ENCODE assay signal across 23 cellular contexts in the genomic region with DNA sequence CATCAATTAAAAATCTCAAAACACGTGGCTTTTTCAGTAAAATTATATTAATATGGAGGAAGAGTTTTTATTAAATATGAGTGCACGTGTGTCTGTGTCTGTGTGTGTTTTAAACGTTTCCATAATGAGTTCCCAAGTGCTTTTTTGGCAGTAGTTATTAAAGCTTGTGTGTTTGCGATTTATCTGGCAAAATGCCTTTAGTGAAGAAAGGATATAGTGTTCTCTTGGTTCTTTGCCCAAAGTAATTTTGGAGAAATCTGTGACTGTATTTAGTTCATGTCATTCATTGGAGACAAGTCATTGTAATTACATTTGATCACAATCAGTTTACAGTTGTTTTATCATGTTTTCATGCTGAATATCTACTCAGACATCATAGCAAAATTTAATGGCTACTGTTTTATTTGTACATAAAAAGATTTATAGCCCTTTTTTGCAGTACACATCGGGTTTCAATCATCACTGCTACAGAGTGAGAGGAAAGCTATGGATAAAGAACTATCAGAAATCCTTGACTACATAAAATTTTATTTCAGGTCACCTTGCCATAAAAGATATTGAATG.
DNase-seq lines count a peak whose midpoint lies in the region; ATAC-seq and TF ChIP-seq lines count a peak whose summit lies in the region.
"Had no signal": no experiment of that assay in that cellular context is flagged by ENCODE, and none has a peak within 500 bp of the region (broad histone marks: within the 10 kb centered on the region; RNA-seq: fewer than 3 reads in every experiment).

No MANE protein-coding gene starts in this region.

- DNase-seq in DMS153 treated with DMSO at 0.1 percent for 48 hours (lab: John Stamatoyannopoulos, UW; ENCODE audit: unreplicated experiment) = peak; percentile 30
- DNase-seq in DMS153 (lab: John Stamatoyannopoulos, UW) = no peak
- DNase-seq in NCI-H1694 treated with DMSO at 0.1 percent for 48 hours (lab: John Stamatoyannopoulos, UW) = peak; percentile 98
- no peak for DNase-seq in mucosa of descending colon
- no peak for DNase-seq in AML-193 (lab: John Stamatoyannopoulos, UW)
- no peak for DNase-seq in progenitor cell of endocrine pancreas (ENCODE audit: low spot score, unreplicated experiment)
- no peak for DNase-seq in activated CD4-positive, alpha-beta T cell treated with anti-CD3 and anti-CD28 coated beads for 1 hour
- DNase-seq: 8988T; activated CD4-positive, alpha-beta T cell treated with anti-CD3 and anti-CD28 coated beads for 4 hours; activated CD8-positive, alpha-beta memory T cell treated with anti-CD3 and anti-CD28 coated beads, Interleukin-2, amount 50 U/mL, for 48 hours; brain microvascular endothelial cell; dorsolateral prefrontal cortex; IMR-90; left ventricle myocardium inferior; SIG-M5; stimulated activated naive B cell treated with anti-CD40 and anti-IgM and Interleukin-4, amounts not matched to agents 10 μg/mL and 1 μg/mL and 100 μg/mL, for 72 hours; T-helper 9 cell; trophoblast cell had no signal

- no peaks in the 10 kb centered on the region for H3K36me3 ChIP-seq in mucosa of descending colon (ENCODE audit: low read depth)
- H3K36me3 ChIP-seq: brain microvascular endothelial cell, HAP-1, left ventricle myocardium inferior had no signal

- TF ChIP-seq CTCF in mucosa of descending colon (IDR thresholded peaks at IDR 0.05) = no peak
- TF ChIP-seq CTCF in progenitor cell of endocrine pancreas (IDR thresholded peaks at IDR 0.05; ENCODE audit: unreplicated experiment) = no peak

- no peaks in the 10 kb centered on the region for H3K36me3 Mint-ChIP-seq in progenitor cell of endocrine pancreas (ENCODE audit: insufficient read depth)
- H3K36me3 Mint-ChIP-seq: activated naive CD4-positive, alpha-beta T cell treated with anti-CD3 and anti-CD28 coated beads, Interleukin-2, amount 50 U/mL, for 72 hours had no signal

- H3K4me3 ChIP-seq in mucosa of descending colon = no peak overlapping the region
- H3K4me3 ChIP-seq: dorsolateral prefrontal cortex, GM12878, HAP-1, left ventricle myocardium inferior, smooth muscle cell had no signal

- H3K9me3 ChIP-seq in mucosa of descending colon = no peaks in the 10 kb centered on the region
- H3K9me3 ChIP-seq: HAP-1, left ventricle myocardium inferior had no signal

- peaks cover 3% of the 10 kb centered on the region for H3K27me3 Mint-ChIP-seq in progenitor cell of endocrine pancreas
- H3K27me3 Mint-ChIP-seq: stimulated activated naive B cell treated with anti-CD40 and anti-IgM and Interleukin-4, amounts not matched to agents 10 μg/mL and 1 μg/mL and 100 μg/mL, for 72 hours had no signal

- H3K4me1 ChIP-seq in mucosa of descending colon (ENCODE audit: low read depth) = peaks cover 9% of the 10 kb centered on the region

- H3K27ac Mint-ChIP-seq in progenitor cell of endocrine pancreas = no peak overlapping the region
- H3K27ac Mint-ChIP-seq: activated naive CD4-positive, alpha-beta T cell treated with anti-CD3 and anti-CD28 coated beads, Interleukin-2, amount 50 U/mL, for 72 hours; stimulated activated naive B cell treated with anti-CD40 and anti-IgM and Interleukin-4, amounts not matched to agents 10 μg/mL and 1 μg/mL and 100 μg/mL, for 72 hours had no signal

- intact Hi-C loops in mucosa of descending colon (cut with DNase I, micrococcal nuclease) = no loop called here

- no peaks in the 10 kb centered on the region for H3K9me3 Mint-ChIP-seq in progenitor cell of endocrine pancreas (ENCODE audit: low read depth)
- H3K9me3 Mint-ChIP-seq: activated naive CD4-positive, alpha-beta T cell treated with anti-CD3 and anti-CD28 coated beads, Interleukin-2, amount 50 U/mL, for 72 hours had no signal

- H3K4me1 Mint-ChIP-seq in progenitor cell of endocrine pancreas (ENCODE audit: low read depth) = no peaks in the 10 kb centered on the region

- peak; percentile 66 for ATAC-seq in SK-N-SH treated with all-trans-retinoic acid at 6 μM for 48 hours
- ATAC-seq in mucosa of descending colon = peak; percentile 38
- ATAC-seq: activated naive CD4-positive, alpha-beta T cell treated with anti-CD3 and anti-CD28 coated beads, Interleukin-2, amount 50 U/mL, for 72 hours; GM12878; stimulated activated naive B cell treated with anti-CD40 and anti-IgM and Interleukin-4, amounts not matched to agents 10 μg/mL and 1 μg/mL and 100 μg/mL, for 72 hours had no signal

- H3K4me3 Mint-ChIP-seq in progenitor cell of endocrine pancreas (ENCODE audit: low read depth) = no peak overlapping the region
- H3K4me3 Mint-ChIP-seq: stimulated activated naive B cell treated with anti-CD40 and anti-IgM and Interleukin-4, amounts not matched to agents 10 μg/mL and 1 μg/mL and 100 μg/mL, for 72 hours had no signal

TF ChIP-seq in SK-N-SH treated with all-trans-retinoic acid at 6 μM for 48 hours, 23 proteins besides CTCF, POLR2A, EP300 and RAD21:
- TF ChIP-seq ESRRG (CRISPR knock-in tag; IDR thresholded peaks at IDR 0.05) = no peak
- no peak for TF ChIP-seq BACH2 (CRISPR knock-in tag; IDR thresholded peaks at IDR 0.05; ENCODE audit: borderline replicate concordance)
- TF ChIP-seq ARNTL (CRISPR knock-in tag; IDR thresholded peaks at IDR 0.05; ENCODE audit: borderline replicate concordance, low read depth) = peak; percentile 82; the same call in 1 of the 2 replicates
- TF ChIP-seq TCF4 (CRISPR knock-in tag; IDR thresholded peaks at IDR 0.05; ENCODE audit: borderline replicate concordance) = peak; percentile 41
- TF ChIP-seq ZNF565 (CRISPR knock-in tag; conservative IDR thresholded peaks at IDR 0.05; ENCODE audit: low read depth) = no peak
- no peak for TF ChIP-seq ZC3H10 (CRISPR knock-in tag; IDR thresholded peaks at IDR 0.05)
- peak; percentile 97 for TF ChIP-seq ISL1 (CRISPR knock-in tag; IDR thresholded peaks at IDR 0.05)
- no peak for TF ChIP-seq SNAI2 (CRISPR knock-in tag; IDR thresholded peaks at IDR 0.05)
- TF ChIP-seq, protein P1, sequence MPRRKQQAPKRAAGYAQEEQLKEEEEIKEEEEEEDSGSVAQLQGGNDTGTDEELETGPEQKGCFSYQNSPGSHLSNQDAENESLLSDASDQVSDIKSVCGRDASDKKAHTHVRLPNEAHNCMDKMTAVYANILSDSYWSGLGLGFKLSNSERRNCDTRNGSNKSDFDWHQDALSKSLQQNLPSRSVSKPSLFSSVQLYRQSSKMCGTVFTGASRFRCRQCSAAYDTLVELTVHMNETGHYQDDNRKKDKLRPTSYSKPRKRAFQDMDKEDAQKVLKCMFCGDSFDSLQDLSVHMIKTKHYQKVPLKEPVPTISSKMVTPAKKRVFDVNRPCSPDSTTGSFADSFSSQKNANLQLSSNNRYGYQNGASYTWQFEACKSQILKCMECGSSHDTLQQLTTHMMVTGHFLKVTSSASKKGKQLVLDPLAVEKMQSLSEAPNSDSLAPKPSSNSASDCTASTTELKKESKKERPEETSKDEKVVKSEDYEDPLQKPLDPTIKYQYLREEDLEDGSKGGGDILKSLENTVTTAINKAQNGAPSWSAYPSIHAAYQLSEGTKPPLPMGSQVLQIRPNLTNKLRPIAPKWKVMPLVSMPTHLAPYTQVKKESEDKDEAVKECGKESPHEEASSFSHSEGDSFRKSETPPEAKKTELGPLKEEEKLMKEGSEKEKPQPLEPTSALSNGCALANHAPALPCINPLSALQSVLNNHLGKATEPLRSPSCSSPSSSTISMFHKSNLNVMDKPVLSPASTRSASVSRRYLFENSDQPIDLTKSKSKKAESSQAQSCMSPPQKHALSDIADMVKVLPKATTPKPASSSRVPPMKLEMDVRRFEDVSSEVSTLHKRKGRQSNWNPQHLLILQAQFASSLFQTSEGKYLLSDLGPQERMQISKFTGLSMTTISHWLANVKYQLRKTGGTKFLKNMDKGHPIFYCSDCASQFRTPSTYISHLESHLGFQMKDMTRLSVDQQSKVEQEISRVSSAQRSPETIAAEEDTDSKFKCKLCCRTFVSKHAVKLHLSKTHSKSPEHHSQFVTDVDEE (CRISPR knock-in tag; IDR thresholded peaks at IDR 0.05) = peak; percentile 89
- no peak for TF ChIP-seq TOX (CRISPR knock-in tag; IDR thresholded peaks at IDR 0.05; ENCODE audit: borderline replicate concordance)
- TF ChIP-seq, protein P2, sequence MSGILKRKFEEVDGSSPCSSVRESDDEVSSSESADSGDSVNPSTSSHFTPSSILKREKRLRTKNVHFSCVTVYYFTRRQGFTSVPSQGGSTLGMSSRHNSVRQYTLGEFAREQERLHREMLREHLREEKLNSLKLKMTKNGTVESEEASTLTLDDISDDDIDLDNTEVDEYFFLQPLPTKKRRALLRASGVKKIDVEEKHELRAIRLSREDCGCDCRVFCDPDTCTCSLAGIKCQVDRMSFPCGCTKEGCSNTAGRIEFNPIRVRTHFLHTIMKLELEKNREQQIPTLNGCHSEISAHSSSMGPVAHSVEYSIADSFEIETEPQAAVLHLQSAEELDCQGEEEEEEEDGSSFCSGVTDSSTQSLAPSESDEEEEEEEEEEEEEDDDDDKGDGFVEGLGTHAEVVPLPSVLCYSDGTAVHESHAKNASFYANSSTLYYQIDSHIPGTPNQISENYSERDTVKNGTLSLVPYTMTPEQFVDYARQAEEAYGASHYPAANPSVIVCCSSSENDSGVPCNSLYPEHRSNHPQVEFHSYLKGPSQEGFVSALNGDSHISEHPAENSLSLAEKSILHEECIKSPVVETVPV (CRISPR knock-in tag; IDR thresholded peaks at IDR 0.05) = 0 out of 2 replicates have a peak, but pooled peaks have one; percentile 37

Comparison
In these comparisons a context has a peak if more than half of its experiments do, and no peak if none do; other contexts are left out.
1. DNase-seq: peak in DMS153 treated with DMSO at 0.1 percent for 48 hours (single experiment) and NCI-H1694 treated with DMSO at 0.1 percent for 48 hours (single experiment); none in DMS153 (single experiment), mucosa of descending colon (0 of 3), AML-193 (0 of 2), progenitor cell of endocrine pancreas (single experiment) and activated CD4-positive, alpha-beta T cell treated with anti-CD3 and anti-CD28 coated beads for 1 hour (single experiment).